9 cellular contexts compared by ENCODE assay signal in the genomic region with DNA sequence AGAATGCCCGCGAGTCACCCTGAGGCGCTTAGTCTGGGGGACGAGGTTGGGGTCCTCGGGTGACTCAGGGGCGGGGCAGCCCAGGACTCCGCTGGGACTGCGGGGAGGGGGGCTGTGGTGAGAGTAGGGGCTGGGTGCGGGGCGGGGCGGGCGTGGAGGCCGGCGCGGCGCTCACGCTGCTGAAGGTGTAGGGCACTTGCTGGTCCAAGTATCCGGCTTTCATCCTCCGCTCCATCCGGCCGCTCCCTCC. TPM values are rescaled to one million over a fixed set of nuclear protein-coding genes. Genes with fewer than 3 reads are reported as not detected.
DNase-seq lines count a peak whose midpoint lies in the region; ATAC-seq and TF ChIP-seq lines count a peak whose summit lies in the region.
"Had no signal": no experiment of that assay in that cellular context is flagged by ENCODE, and none has a peak within 500 bp of the region (broad histone marks: within the 10 kb centered on the region; RNA-seq: fewer than 3 reads in every experiment).

No MANE protein-coding gene starts in this region.

- peak overlapping the region; percentile 65 for H3K4me3 ChIP-seq in NT2/D1 (ENCODE audit: insufficient read length, low read depth)
- peak overlapping the region; percentile 43 to 59 (median 54) for H3K4me3 ChIP-seq in right lobe of liver
- H3K4me3 ChIP-seq in suprapubic skin = peak overlapping the region; percentile 65

- no CpG with 5 or more reads among the region's 21 CpGs for WGBS in right lobe of liver (ENCODE audit: insufficient coverage, low coverage, low lambda C conversion rate, missing lambda C conversion rate)
- no CpG with 5 or more reads among the region's 21 CpGs for WGBS in suprapubic skin

- H3K9me3 Mint-ChIP-seq in MCF 10A (ENCODE audit: unreplicated experiment) = no peaks in the 10 kb centered on the region

- TF ChIP-seq CTCF in MCF 10A (IDR thresholded peaks at IDR 0.05; ENCODE audit: unreplicated experiment) (no peak), right lobe of liver (IDR thresholded peaks at IDR 0.05) (no peak), suprapubic skin (IDR thresholded peaks at IDR 0.05) (no peak)

- peak overlapping the region; percentile 86 for H3K4me3 Mint-ChIP-seq in MCF 10A (ENCODE audit: unreplicated experiment)

- H3K36me3 Mint-ChIP-seq in MCF 10A (ENCODE audit: insufficient read depth, unreplicated experiment) = no peaks in the 10 kb centered on the region

- peak; percentile 22 for ATAC-seq in GM18502 (IDR thresholded peaks at IDR 0.05; ENCODE audit: poor library complexity, unreplicated experiment)
- ATAC-seq in right lobe of liver = peak; percentile 31 to 47 (median 34)
- no peak for ATAC-seq in HG02852 (IDR thresholded peaks at IDR 0.05; ENCODE audit: unreplicated experiment)
- no peak for ATAC-seq in GM18868 (IDR thresholded peaks at IDR 0.05; ENCODE audit: unreplicated experiment)

- H3K4me1 Mint-ChIP-seq in MCF 10A (ENCODE audit: insufficient read depth, unreplicated experiment) = peaks cover 47% of the 10 kb centered on the region

- no peaks in the 10 kb centered on the region for H3K27me3 Mint-ChIP-seq in MCF 10A (ENCODE audit: insufficient read depth, unreplicated experiment)

- peak overlapping the region; percentile 88 for H3K9ac ChIP-seq in NT2/D1 (ENCODE audit: insufficient read length, low read depth)

- no TSS peak for BruUV-seq in MCF 10A (replicated peaks; lab: Mats Ljungman, UMichigan)

- H3K27me3 ChIP-seq in NT2/D1 (ENCODE audit: insufficient read depth, insufficient read length) (peaks cover 15% of the 10 kb centered on the region), right lobe of liver (no peaks in the 10 kb centered on the region), suprapubic skin (peaks cover 14% of the 10 kb centered on the region)

- H3K4me1 ChIP-seq in NT2/D1 (ENCODE audit: insufficient read depth, insufficient read length) (peaks cover 37% of the 10 kb centered on the region), right lobe of liver (peaks cover 0 to 15% (median 6%) of the 10 kb centered on the region in 4 donors), suprapubic skin (peaks cover 62% of the 10 kb centered on the region)

- peak overlapping the region; percentile 94 for H3K27ac Mint-ChIP-seq in MCF 10A (ENCODE audit: low read depth, unreplicated experiment)

- no peak overlapping the region for H3K27ac ChIP-seq in right lobe of liver
- peak overlapping the region; percentile 56 for H3K27ac ChIP-seq in suprapubic skin
- H3K27ac ChIP-seq: VCaP had no signal

- no peak for TF ChIP-seq EP300 in suprapubic skin (IDR thresholded peaks at IDR 0.05)

- H3K9me3 ChIP-seq in NT2/D1 (ENCODE audit: insufficient read depth, low read length) (no peaks in the 10 kb centered on the region), right lobe of liver (no peaks in the 10 kb centered on the region), suprapubic skin (no peaks in the 10 kb centered on the region)

- peaks cover 24% of the 10 kb centered on the region for H3K36me3 ChIP-seq in NT2/D1 (ENCODE audit: insufficient read depth, insufficient read length, low read length)
- no peaks in the 10 kb centered on the region for H3K36me3 ChIP-seq in right lobe of liver
- no peaks in the 10 kb centered on the region for H3K36me3 ChIP-seq in suprapubic skin

- POLR2A ChIA-PET in MCF 10A (lab: Yijun Ruan, JAX) = interaction anchor here (0.6 to 1.6 kb wide), 8 partner anchors 9 to 171 kb away, joined by 3 to 5 read pairs (median 3); no protein-coding TSS in a partner anchor

- intact Hi-C loops in MCF 10A (cut with micrococcal nuclease) = no loop called here
- intact Hi-C loops in right lobe of liver (cut with DNase I) = no loop called here

- DNase-seq in NT2/D1 (ENCODE audit: low read depth, low spot score) (no peak), MCF 10A (ENCODE audit: unreplicated experiment) (no peak), right lobe of liver (peak in 2 of 3 donors; percentile 39 to 56), suprapubic skin (ENCODE audit: low spot score in 2 of 2) (peak in 1 of 2 donors; percentile 71), kidney tubule cell (ENCODE audit: low spot score) (no peak)

- TF ChIP-seq POLR2A in right lobe of liver (IDR thresholded peaks at IDR 0.05) (no peak), suprapubic skin (IDR thresholded peaks at IDR 0.05) (no peak)

- CTCF ChIA-PET in MCF 10A (lab: Yijun Ruan, JAX) = no interaction called here

RNA-seq across cellular contexts. Expression of gene ETV4, which starts 0.8 kb away (rescaled TPM):
- 23.5 and 31.6 TPM in 2 replicates for total RNA-seq in MCF 10A (2022)
- total RNA-seq in right lobe of liver = 1 to 10 TPM in 1 of 6 experiments, under 1 TPM in 4, not detected in 1; 0.42 to 1.4 (median 0.80) TPM
- total RNA-seq in suprapubic skin = 1 to 10 TPM; 5.6 to 7.1 (median 6.3) TPM

Comparison
In these comparisons a context has a peak if more than half of its experiments do, and no peak if none do; other contexts are left out.
1. ATAC-seq: peak in GM18502 (single experiment) and right lobe of liver (4 of 4); none in HG02852 (single experiment) and GM18868 (single experiment).
2. DNase-seq: peak in right lobe of liver (2 of 3); none in NT2/D1 (single experiment), MCF 10A (single experiment) and kidney tubule cell (single experiment).
3. Peak in every context shown above with its lines, with median percentiles within 50 percentile points of each other: H3K4me3 ChIP-seq.